In the genomic region with DNA sequence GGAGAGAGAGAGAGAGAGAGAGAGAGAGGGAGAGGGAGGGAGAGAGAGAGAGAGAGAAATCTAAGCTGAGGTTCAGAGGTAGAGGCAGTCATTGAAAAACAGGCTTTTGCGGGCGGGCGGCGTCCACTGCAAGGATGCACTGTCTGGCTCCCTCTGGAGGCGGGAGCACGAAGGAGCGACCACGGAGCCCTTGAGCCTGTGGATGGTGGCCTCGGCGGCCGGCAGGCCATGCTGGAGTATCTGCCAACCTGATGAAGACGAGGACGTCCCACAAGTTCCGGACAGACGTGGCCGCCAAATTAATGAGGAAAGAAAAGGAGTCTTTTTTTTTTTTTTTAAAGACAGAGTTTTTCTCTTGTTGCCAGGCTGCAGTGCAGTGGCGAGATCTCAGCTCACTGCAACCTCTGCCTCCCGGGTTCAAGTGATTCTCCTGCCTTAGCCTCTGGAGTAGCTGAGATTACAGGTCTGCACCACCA, we compare ENCODE assay signal across 1 cellular context.
TF ChIP-seq lines count a peak whose summit lies in the region.

No MANE protein-coding gene starts in this region.

TF ChIP-seq in Ishikawa, 13 proteins besides CTCF, POLR2A, EP300 and RAD21 (continued from another document):
- no peak for TF ChIP-seq REST (IDR thresholded peaks at IDR 0.05; ENCODE audit: low read depth)
- TF ChIP-seq, protein P1, sequence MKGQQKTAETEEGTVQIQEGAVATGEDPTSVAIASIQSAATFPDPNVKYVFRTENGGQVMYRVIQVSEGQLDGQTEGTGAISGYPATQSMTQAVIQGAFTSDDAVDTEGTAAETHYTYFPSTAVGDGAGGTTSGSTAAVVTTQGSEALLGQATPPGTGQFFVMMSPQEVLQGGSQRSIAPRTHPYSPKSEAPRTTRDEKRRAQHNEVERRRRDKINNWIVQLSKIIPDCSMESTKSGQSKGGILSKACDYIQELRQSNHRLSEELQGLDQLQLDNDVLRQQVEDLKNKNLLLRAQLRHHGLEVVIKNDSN (IDR thresholded peaks at IDR 0.05), result no peak
- TF ChIP-seq TAF1 (IDR thresholded peaks at IDR 0.05; ENCODE audit: low read depth), result no peak
- no peak for TF ChIP-seq TCF12 (IDR thresholded peaks at IDR 0.05; ENCODE audit: low read depth)
- no peak for TF ChIP-seq NFIC (IDR thresholded peaks at IDR 0.05)
- no peak for TF ChIP-seq ZBTB7A (IDR thresholded peaks at IDR 0.05; ENCODE audit: low read depth)
- TF ChIP-seq CREB1 (IDR thresholded peaks at IDR 0.05; ENCODE audit: low read depth), result no peak
- TF ChIP-seq TEAD4 (IDR thresholded peaks at IDR 0.05), result no peak; the same call in 1 of the 2 replicates
- TF ChIP-seq FOXM1 (IDR thresholded peaks at IDR 0.05; ENCODE audit: borderline replicate concordance, low read depth), result no peak
- TF ChIP-seq, protein P2, sequence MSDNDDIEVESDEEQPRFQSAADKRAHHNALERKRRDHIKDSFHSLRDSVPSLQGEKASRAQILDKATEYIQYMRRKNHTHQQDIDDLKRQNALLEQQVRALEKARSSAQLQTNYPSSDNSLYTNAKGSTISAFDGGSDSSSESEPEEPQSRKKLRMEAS (IDR thresholded peaks at IDR 0.05), result peak; percentile 62; the same call in 1 of the 2 replicates
- no peak for TF ChIP-seq EGR1 (IDR thresholded peaks at IDR 0.05)
